In the genomic region with DNA sequence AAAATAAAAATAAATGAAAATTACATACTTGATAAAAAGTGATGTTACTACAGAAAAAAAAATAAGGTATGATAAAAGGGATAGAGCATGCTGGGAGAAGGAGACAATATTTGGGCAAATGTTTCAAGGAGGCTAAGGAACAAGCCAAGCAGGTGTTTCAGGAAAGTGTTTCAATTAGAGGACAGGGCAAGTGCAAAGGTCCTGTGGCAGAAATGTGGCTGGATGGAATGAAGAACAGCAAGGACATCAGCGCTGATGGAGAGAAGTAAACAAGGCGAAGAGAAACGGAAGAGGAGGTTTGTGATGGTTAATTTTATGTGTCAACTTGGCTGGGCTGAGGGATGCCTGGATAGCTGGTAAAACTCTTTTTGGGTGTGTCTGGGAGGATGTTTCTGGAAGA, we compare ENCODE assay signal across 2 cellular contexts.
A peak's percentile ranks its signal among the peaks of the same experiment; 100 is the strongest.
TF ChIP-seq lines count a peak whose summit lies in the region.

No MANE protein-coding gene starts in this region.

TF ChIP-seq in HEK293, 187 proteins besides CTCF, POLR2A, EP300 and RAD21:
- TF ChIP-seq ZNF623 (tag by site-specific recombination; IDR thresholded peaks at IDR 0.05) (peak; percentile 79), ZNF391 (tag by site-specific recombination; IDR thresholded peaks at IDR 0.05; ENCODE audit: borderline replicate concordance, low read depth) (no peak), MYNN (tag by site-specific recombination; IDR thresholded peaks at IDR 0.05; ENCODE audit: borderline replicate concordance) (no peak)

TF ChIP-seq in K562, 482 proteins besides CTCF, POLR2A, EP300 and RAD21:
- TF ChIP-seq RBM25 (IDR thresholded peaks at IDR 0.05; ENCODE audit: low read depth, low read length, severe bottlenecking) = peak; percentile 55
- peak; percentile 43; the same call in 1 of the 2 replicates for TF ChIP-seq BCOR (IDR thresholded peaks at IDR 0.05)
- no peak for TF ChIP-seq TARDBP (IDR thresholded peaks at IDR 0.05)
